Comparison of ENCODE assay signal across 1 cellular context in the genomic region with DNA sequence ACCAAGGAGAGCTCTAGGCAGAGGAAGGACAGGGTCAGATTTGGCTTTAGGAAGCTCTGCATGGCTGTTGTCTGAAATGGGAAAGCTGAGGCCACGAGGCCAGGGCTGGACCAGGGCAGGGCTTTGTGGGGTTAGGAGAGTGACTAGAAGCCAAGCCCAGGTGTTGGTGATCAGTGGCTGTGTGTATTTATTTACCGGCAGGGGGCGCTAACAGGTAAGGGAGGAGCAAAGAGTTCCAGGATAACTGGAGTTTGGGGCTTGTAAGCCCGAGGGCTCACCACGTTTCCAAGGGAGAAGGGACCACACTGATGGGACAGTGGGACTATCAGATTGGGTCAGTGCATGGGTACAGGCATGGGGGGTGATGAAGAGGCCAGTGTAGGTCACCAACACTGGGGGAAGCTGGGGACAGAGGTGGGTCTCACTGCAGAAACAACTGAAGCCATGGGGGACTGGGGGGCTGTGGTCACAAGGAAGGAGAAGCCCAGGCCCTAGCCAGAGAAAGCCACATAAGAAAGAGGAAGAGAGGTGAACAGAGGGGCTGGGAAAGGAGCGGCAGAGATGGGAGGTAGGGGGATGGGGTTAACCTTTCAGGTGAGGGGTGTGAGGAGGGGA.
TF ChIP-seq lines count a peak whose summit lies in the region.

No MANE protein-coding gene starts in this region.

TF ChIP-seq in neural cell, 6 proteins besides CTCF, POLR2A, EP300 and RAD21 (continued from another document):
- no peak for TF ChIP-seq REST (IDR thresholded peaks at IDR 0.05; ENCODE audit: borderline replicate concordance)
TF ChIP-seq in neural cell: peak in this region for 1.
